In genomic region chr6:52416629-52417151, GRCh38 we compare ENCODE assay signal across 8 cellular contexts. TPM values are rescaled to one million over a fixed set of nuclear protein-coding genes. Genes with fewer than 3 reads are reported as not detected.
DNase-seq lines count a peak whose midpoint lies in the region; ATAC-seq and TF ChIP-seq lines count a peak whose summit lies in the region.

No MANE protein-coding gene starts in this region.

- peak overlapping the region; percentile 40; the same call in 1 of the 2 replicates for H2AFZ ChIP-seq in OCI-LY7 (ENCODE audit: low read length)

- H3K27ac ChIP-seq in OCI-LY7 (ENCODE audit: low read depth, low read length, poor library complexity, severe bottlenecking) (no peak overlapping the region), lung (ENCODE audit: low read depth in 1 of 2, low read length in 1 of 2) (peak overlapping the region in 1 of 2 donors; percentile 71)

- H3K27me3 Mint-ChIP-seq in activated T-cell treated with anti-CD3 and anti-CD28 coated beads, Interleukin-2, amount 50 U/mL, for 72 hours (ENCODE audit: low read depth) = no peaks in the 10 kb centered on the region

- intact Hi-C loops in OCI-LY7 (cut with micrococcal nuclease; ENCODE audit: unreplicated experiment) (loop anchor here (1.0 to 5.0 kb wide), 4 partner anchors 89 to 581 kb away; partner anchors contain the start of gene GSTA4), posterior vena cava (cut with DNase I) (loop anchor here (5.0 kb wide), 2 partner anchors 181 to 246 kb away; no protein-coding TSS in a partner anchor)

- CTCF ChIA-PET in OCI-LY7 (lab: Charles Lee; ENCODE audit: unreplicated experiment) = interaction anchor here (1.1 to 2.0 kb wide), 3 partner anchors 179 to 254 kb away, joined by 4 to 10 read pairs (median 4); partner anchors contain the start of gene TMEM14A

- H3K9me2 ChIP-seq in OCI-LY7 (ENCODE audit: insufficient read depth, low read length) = no peaks in the 10 kb centered on the region

- peak overlapping the region in 1 of 2 donors; percentile 11 for H3K4me3 Mint-ChIP-seq in activated T-cell treated with anti-CD3 and anti-CD28 coated beads, Interleukin-2, amount 50 U/mL, for 72 hours

- H3K27ac Mint-ChIP-seq in activated T-cell treated with anti-CD3 and anti-CD28 coated beads, Interleukin-2, amount 50 U/mL, for 72 hours = no peak overlapping the region

- peaks cover 50% of the 10 kb centered on the region for H3K4me1 ChIP-seq in OCI-LY7 (ENCODE audit: insufficient read depth, low read length, poor library complexity, severe bottlenecking)
- peaks cover 4 to 8% of the 10 kb centered on the region in 2 donors for H3K4me1 ChIP-seq in lung (ENCODE audit: control insufficient read depth in 2 of 2, insufficient read depth in 2 of 2, low read length in 2 of 2)

- TF ChIP-seq CTCF in OCI-LY7 (conservative IDR thresholded peaks at IDR 0.05; ENCODE audit: low read length) (peak; percentile 98), choroid plexus epithelial cell (conservative IDR thresholded peaks at IDR 0.05; ENCODE audit: low read depth, low read length) (peak; percentile 87), lung (IDR thresholded peaks at IDR 0.05; ENCODE audit: control extremely low read depth, extremely low read depth) (peak; percentile 71)

- WGBS in lung, 2 donors = 0% methylated on average over 1 of the region's 1 CpG

- peaks cover 24% of the 10 kb centered on the region for H3K4me1 Mint-ChIP-seq in activated T-cell treated with anti-CD3 and anti-CD28 coated beads, Interleukin-2, amount 50 U/mL, for 72 hours (ENCODE audit: low read depth)

- H3K36me3 Mint-ChIP-seq in activated T-cell treated with anti-CD3 and anti-CD28 coated beads, Interleukin-2, amount 50 U/mL, for 72 hours (ENCODE audit: insufficient read depth in 2 of 2) = no peaks in the 10 kb centered on the region

- H3K9me3 ChIP-seq in OCI-LY7 (ENCODE audit: low read length) (no peaks in the 10 kb centered on the region), lung (ENCODE audit: control insufficient read depth in 2 of 2, insufficient read depth in 1 of 2, low read length in 1 of 2) (no peaks in the 10 kb centered on the region)

- BruUV-seq in OCI-LY7 (replicated peaks; lab: Mats Ljungman, UMichigan) = no TSS peak

- no peaks in the 10 kb centered on the region for H3K27me3 ChIP-seq in lung (ENCODE audit: control insufficient read depth, insufficient read depth)

- DNase-seq in activated T-cell treated with anti-CD3 and anti-CD28 coated beads, Interleukin-2, amount 50 U/mL, for 72 hours = peak; percentile 25 to 59
- DNase-seq in activated T-cell treated with anti-CD3 and anti-CD28 coated beads, Interleukin-2, amount 50 U/mL, for 1 hour = no peak
- DNase-seq in KG1 (lab: John Stamatoyannopoulos, UW) (peak; percentile 69), OCI-LY7 (ENCODE audit: low spot score) (peak; percentile 80), choroid plexus epithelial cell (ENCODE audit: low read depth) (peak; percentile 72), lung (ENCODE audit: low spot score) (peak; percentile 43), posterior vena cava (ENCODE audit: low spot score) (no peak)

- no peak for ATAC-seq in activated T-cell treated with anti-CD3 and anti-CD28 coated beads, Interleukin-2, amount 50 U/mL, for 72 hours (replicated peaks in 1 of 2)
- ATAC-seq in lung (ENCODE audit: insufficient read depth, low FRiP score) = no peak
- no peak for ATAC-seq in GM21390 (IDR thresholded peaks at IDR 0.05; ENCODE audit: unreplicated experiment)

- H3K9me3 Mint-ChIP-seq in activated T-cell treated with anti-CD3 and anti-CD28 coated beads, Interleukin-2, amount 50 U/mL, for 72 hours = no peaks in the 10 kb centered on the region

- peak overlapping the region; percentile 25 for H3K4me2 ChIP-seq in OCI-LY7 (ENCODE audit: low read length)

- POLR2A ChIA-PET in OCI-LY7 (lab: Charles Lee) = interaction anchor here (1.4 to 9.4 kb wide), 4 partner anchors 80 to 255 kb away, joined by 3 to 129 read pairs (median 6); no protein-coding TSS in a partner anchor

- H3K36me3 ChIP-seq in OCI-LY7 (ENCODE audit: insufficient read depth, low read length) (no peaks in the 10 kb centered on the region), lung (ENCODE audit: control insufficient read depth in 2 of 2, insufficient read depth in 2 of 2, low read length in 2 of 2) (no peaks in the 10 kb centered on the region)

- no peaks in the 10 kb centered on the region for H3K79me2 ChIP-seq in OCI-LY7 (ENCODE audit: insufficient read depth, low read depth, low read length)

- no peaks in the 10 kb centered on the region for H4K20me1 ChIP-seq in OCI-LY7 (ENCODE audit: insufficient read depth, low read length)

- no peak overlapping the region for H3K4me3 ChIP-seq in OCI-LY7 (ENCODE audit: low read depth, low read length, poor library complexity, severe bottlenecking)
- H3K4me3 ChIP-seq in choroid plexus epithelial cell (ENCODE audit: low read depth, low read length) = no peak overlapping the region
- no peak overlapping the region for H3K4me3 ChIP-seq in lung

RNA-seq across cellular contexts. Expression of gene EFHC1, which starts 3.5 kb away (rescaled TPM):
- 1 to 10 TPM; 4.6 to 5.1 TPM for total RNA-seq in activated T-cell treated with anti-CD3 and anti-CD28 coated beads, Interleukin-2, amount 50 U/mL, for 72 hours
- 20.7 and 24.8 TPM in 2 replicates for total RNA-seq in OCI-LY7 (2014; rRNA removed; shearing (Covaris generic))
- total RNA-seq in OCI-LY7 (2022) (20.7 and 30.3 TPM in 2 replicates), lung (10 to 100 TPM; 49.0 to 81.7 TPM), posterior vena cava (10 to 100 TPM; 12.0 to 13.5 TPM)
- polyA plus RNA-seq in lung = 10 to 100 TPM; 15.7 to 21.9 TPM

RNA-seq across cellular contexts. Expression of gene PAQR8, which starts 54.7 kb away (rescaled TPM):
- total RNA-seq in activated T-cell treated with anti-CD3 and anti-CD28 coated beads, Interleukin-2, amount 50 U/mL, for 72 hours = 10 to 100 TPM; 14.6 to 21.0 TPM
- total RNA-seq in OCI-LY7 (2014; rRNA removed; shearing (Covaris generic)) = 5.4 and 5.5 TPM in 2 replicates
- total RNA-seq in OCI-LY7 (2022) = 6.2 and 7.8 TPM in 2 replicates
- 1 to 10 TPM; 8.3 to 9.3 TPM for total RNA-seq in lung
- 1 to 10 TPM; 2.5 to 3.4 TPM for polyA plus RNA-seq in lung
- 1 to 10 TPM; 3.9 TPM for total RNA-seq in posterior vena cava

Comparison
In these comparisons a context has a peak if more than half of its experiments do, and no peak if none do; other contexts are left out.
1. DNase-seq: peak in activated T-cell treated with anti-CD3 and anti-CD28 coated beads, Interleukin-2, amount 50 U/mL, for 72 hours (2 of 2), KG1 (single experiment), OCI-LY7 (single experiment), choroid plexus epithelial cell (single experiment) and lung (single experiment); none in activated T-cell treated with anti-CD3 and anti-CD28 coated beads, Interleukin-2, amount 50 U/mL, for 1 hour (single experiment) and posterior vena cava (single experiment).
2. Peak in every context shown above with its lines, with median percentiles within 50 percentile points of each other: CTCF ChIP-seq.